31 cellular contexts compared by ENCODE assay signal in genomic region chr12:32859389-32859788, GRCh38. TPM values are rescaled to one million over a fixed set of nuclear protein-coding genes. Genes with fewer than 3 reads are reported as not detected.
"Had no signal": no experiment of that assay in that cellular context is flagged by ENCODE, and none has a peak within 500 bp of the region (broad histone marks: within the 10 kb centered on the region; RNA-seq: fewer than 3 reads in every experiment).

No MANE protein-coding gene starts in this region.

- H3K4me3 ChIP-seq: MG63, Peyer's patch, SJCRH30, SK-N-MC had no signal

- FAIRE-seq: TTC549 had no signal

- DNase-seq: activated CD4-positive, alpha-beta T cell treated with anti-CD3 and anti-CD28 coated beads, Interleukin-2, amount 10 ng/mL, durations not matched to agents 24 days and 14 days; activated CD4-positive, alpha-beta T cell treated with anti-CD3 and anti-CD28 coated beads, Interleukin-2, amount 50 U/mL, for 4 hours; activated CD8-positive, alpha-beta T cell treated with anti-CD3 and anti-CD28 coated beads for 36 hours; activated effector memory CD4-positive, alpha-beta T cell treated with anti-CD3 and anti-CD28 coated beads, Interleukin-2, amount 50 U/mL, for 16 hours; activated naive CD4-positive, alpha-beta T cell; activated naive CD4-positive, alpha-beta T cell treated with anti-CD3 and anti-CD28 coated beads, Interleukin-2, amount 50 U/mL, for 16 hours; activated naive CD8-positive, alpha-beta T cell treated with anti-CD3 and anti-CD28 coated beads for 36 hours; activated T-cell treated with anti-CD3 and anti-CD28 coated beads, Interleukin-2, amount 50 U/mL, for 1 hour; activated T-cell treated with anti-CD3 and anti-CD28 coated beads, Interleukin-2, amount 50 U/mL, for 72 hours; amniotic stem cell; aorta; brain microvascular endothelial cell; Kasumi-1; KBM-7; MG63; MV-4-11; NCI-H1092; NCI-H1436 treated with DMSO at 0.1 percent for 48 hours; NCI-H1694 treated with DMSO at 0.1 percent for 48 hours; NCI-H2029; NCI-H345; NCI-H524 treated with DMSO at 0.1 percent for 48 hours; NK-92 treated with Interleukin-12 subunit alpha and Interleukin-12 subunit beta, amount 100 ng/mL, for 24 hours; PC-3; SHP77; SJCRH30 had no signal

- H3K27ac ChIP-seq: brain microvascular endothelial cell, Peyer's patch, RWPE1, SJCRH30, SK-N-MC had no signal

- H3K9me3 ChIP-seq: MG63, Peyer's patch, SJCRH30 had no signal

- H3K36me3 ChIP-seq: brain microvascular endothelial cell, MG63, Peyer's patch, SJCRH30 had no signal

- ATAC-seq: activated CD8-positive, alpha-beta T cell treated with anti-CD3 and anti-CD28 coated beads for 36 hours; activated T-cell treated with anti-CD3 and anti-CD28 coated beads, Interleukin-2, amount 50 U/mL, for 72 hours; activated T-helper 17 cell treated with anti-CD3 and anti-CD28 coated beads, Interleukin-2, amount 50 U/mL, for 72 hours; PC-3 had no signal

- H3K4me1 ChIP-seq: Peyer's patch, SJCRH30 had no signal

- H3K27me3 ChIP-seq: brain microvascular endothelial cell, Peyer's patch, SJCRH30 had no signal

RNA-seq across cellular contexts. Expression of gene PKP2, which starts 37.2 kb away (rescaled TPM):
- total RNA-seq: activated CD4-positive, alpha-beta T cell treated with anti-CD3 and anti-CD28 coated beads, Interleukin-2, amount 10 ng/mL, durations not matched to agents 24 days and 14 days; activated T-helper 17 cell treated with anti-CD3 and anti-CD28 coated beads, Interleukin-2, amount 50 U/mL, for 72 hours had no signal
